1 cellular context compared by ENCODE assay signal in genomic region chr18:58097907-58098166, GRCh38.
TF ChIP-seq lines count a peak whose summit lies in the region.

No MANE protein-coding gene starts in this region.

TF ChIP-seq in HepG2, 621 proteins besides CTCF, POLR2A, EP300 and RAD21 (continued from another document):
- TF ChIP-seq ZBTB2 (CRISPR knock-in tag; IDR thresholded peaks at IDR 0.05; ENCODE audit: low read depth) (no peak), TBX3 (IDR thresholded peaks at IDR 0.05; ENCODE audit: borderline replicate concordance) (no peak), CAMTA2 (CRISPR knock-in tag; IDR thresholded peaks at IDR 0.05; ENCODE audit: borderline replicate concordance) (no peak), ZSCAN31 (CRISPR knock-in tag; IDR thresholded peaks at IDR 0.05; ENCODE audit: low read depth) (no peak), ZBTB4 (CRISPR knock-in tag; IDR thresholded peaks at IDR 0.05; ENCODE audit: borderline replicate concordance) (no peak), SAP130 (CRISPR knock-in tag; IDR thresholded peaks at IDR 0.05; ENCODE audit: low read depth) (no peak), ZNF850 (CRISPR knock-in tag; conservative IDR thresholded peaks at IDR 0.05) (no peak), MXI1 (IDR thresholded peaks at IDR 0.05; ENCODE audit: borderline replicate concordance, low read depth, low read length) (no peak), ZNF510 (CRISPR knock-in tag; IDR thresholded peaks at IDR 0.05; ENCODE audit: low read depth) (no peak), ZNF253 (CRISPR knock-in tag; IDR thresholded peaks at IDR 0.05; ENCODE audit: borderline replicate concordance) (no peak), ZFP36 (IDR thresholded peaks at IDR 0.05; ENCODE audit: borderline replicate concordance, low read depth, low read length, partially characterized antibody) (no peak), MIER2 (CRISPR knock-in tag; IDR thresholded peaks at IDR 0.05) (no peak), BRF2 (CRISPR knock-in tag; IDR thresholded peaks at IDR 0.05) (no peak), ZNF567 (CRISPR knock-in tag; IDR thresholded peaks at IDR 0.05; ENCODE audit: borderline replicate concordance) (no peak)
